Comparison of ENCODE assay signal across 16 cellular contexts in genomic region chr2:239666053-239666854, GRCh38.
DNase-seq lines count a peak whose midpoint lies in the region; ATAC-seq and TF ChIP-seq lines count a peak whose summit lies in the region.
"Had no signal": no experiment of that assay in that cellular context is flagged by ENCODE, and none has a peak within 500 bp of the region (broad histone marks: within the 10 kb centered on the region; RNA-seq: fewer than 3 reads in every experiment).

No MANE protein-coding gene starts in this region.

- H3K9me3 ChIP-seq in BE2C, result no peaks in the 10 kb centered on the region

- H3K36me3 ChIP-seq in BE2C, result no peaks in the 10 kb centered on the region

- no peak overlapping the region for H3K4me3 Mint-ChIP-seq in stimulated activated effector memory CD8-positive, alpha-beta T cell treated with anti-CD3 and anti-CD28 coated beads, Interleukin-12 subunit alpha, Interleukin-12 subunit beta, amount 100 ng/mL, for 72 hours
- H3K4me3 Mint-ChIP-seq: B cell had no signal

- no peak for TF ChIP-seq CTCF in BE2C (IDR thresholded peaks at IDR 0.05; ENCODE audit: low read depth, low read length)

- H3K4me3 ChIP-seq in BE2C (ENCODE audit: low read depth, low read length), result no peak overlapping the region

- no peak for ATAC-seq in left lobe of liver
- no peak for ATAC-seq in stimulated activated effector memory CD8-positive, alpha-beta T cell treated with anti-CD3 and anti-CD28 coated beads, Interleukin-12 subunit alpha, Interleukin-12 subunit beta, amount 100 ng/mL, for 72 hours
- ATAC-seq: HCT116 had no signal

- peak overlapping the region; percentile 37 for H3K27ac Mint-ChIP-seq in stimulated activated effector memory CD8-positive, alpha-beta T cell treated with anti-CD3 and anti-CD28 coated beads, Interleukin-12 subunit alpha, Interleukin-12 subunit beta, amount 100 ng/mL, for 72 hours
- H3K27ac Mint-ChIP-seq: B cell had no signal

- H3K27me3 ChIP-seq in BE2C, result peaks cover 15% of the 10 kb centered on the region

- H3K4me1 ChIP-seq in BE2C, result no peaks in the 10 kb centered on the region

- no peaks in the 10 kb centered on the region for H3K36me3 Mint-ChIP-seq in stimulated activated effector memory CD8-positive, alpha-beta T cell treated with anti-CD3 and anti-CD28 coated beads, Interleukin-12 subunit alpha, Interleukin-12 subunit beta, amount 100 ng/mL, for 72 hours

- peaks cover 18% of the 10 kb centered on the region for H3K4me1 Mint-ChIP-seq in stimulated activated effector memory CD8-positive, alpha-beta T cell treated with anti-CD3 and anti-CD28 coated beads, Interleukin-12 subunit alpha, Interleukin-12 subunit beta, amount 100 ng/mL, for 72 hours
- H3K4me1 Mint-ChIP-seq: B cell had no signal

- DNase-seq in DMS79 (lab: John Stamatoyannopoulos, UW), result peak; percentile 43
- DNase-seq in DMS79 treated with DMSO at 0.1 percent for 48 hours (lab: John Stamatoyannopoulos, UW), result no peak
- DNase-seq in RPMI8226, result peak; percentile 49
- peak; percentile 39 for DNase-seq in left lobe of liver (ENCODE audit: low spot score)
- DNase-seq in stimulated activated effector memory CD8-positive, alpha-beta T cell treated with anti-CD3 and anti-CD28 coated beads, Interleukin-12 subunit alpha, Interleukin-12 subunit beta, amount 100 ng/mL, for 72 hours (ENCODE audit: low spot score in 2 of 2), result no peak
- no peak for DNase-seq in NCI-H748 (lab: John Stamatoyannopoulos, UW; ENCODE audit: unreplicated experiment)
- DNase-seq in BE2C, result no peak
- DNase-seq in NCI-H187 (lab: John Stamatoyannopoulos, UW), result no peak
- DNase-seq: Calu3, NCI-H1048, NCI-H1417, NCI-H2081, NCI-H446 treated with DMSO at 0.1 percent for 48 hours, SHP77 treated with DMSO at 0.1 percent for 48 hours had no signal

- no peaks in the 10 kb centered on the region for H3K9me3 Mint-ChIP-seq in stimulated activated effector memory CD8-positive, alpha-beta T cell treated with anti-CD3 and anti-CD28 coated beads, Interleukin-12 subunit alpha, Interleukin-12 subunit beta, amount 100 ng/mL, for 72 hours

Comparison
In these comparisons a context has a peak if more than half of its experiments do, and no peak if none do; other contexts are left out.
1. DNase-seq: peak in DMS79 (single experiment), RPMI8226 (single experiment) and left lobe of liver (single experiment); none in DMS79 treated with DMSO at 0.1 percent for 48 hours (single experiment), stimulated activated effector memory CD8-positive, alpha-beta T cell treated with anti-CD3 and anti-CD28 coated beads, Interleukin-12 subunit alpha, Interleukin-12 subunit beta, amount 100 ng/mL, for 72 hours (0 of 2), NCI-H748 (single experiment), BE2C (single experiment) and NCI-H187 (0 of 2).